ENCODE assay signal across 9 cellular contexts in the genomic region with DNA sequence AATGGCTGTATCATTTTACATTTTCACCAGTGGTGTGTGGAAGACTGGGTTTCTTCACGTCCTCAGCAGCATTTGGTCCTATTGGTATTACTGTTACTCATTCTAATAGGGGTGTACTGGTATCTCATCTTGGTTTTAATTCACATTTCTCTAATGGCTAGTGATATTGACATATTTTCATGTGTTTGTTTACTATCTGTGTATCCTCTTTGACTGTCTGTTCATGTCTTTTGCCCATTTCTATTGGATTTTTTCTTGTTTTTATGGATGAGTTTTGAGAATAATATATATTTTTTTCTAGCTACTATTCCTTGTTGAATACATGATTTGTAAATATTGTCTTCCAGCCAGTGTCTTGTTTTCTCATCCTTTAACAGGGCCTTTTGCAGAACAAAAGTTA. TPM values are rescaled to one million over a fixed set of nuclear protein-coding genes. Genes with fewer than 3 reads are reported as not detected.
"Had no signal": no experiment of that assay in that cellular context is flagged by ENCODE, and none has a peak within 500 bp of the region (broad histone marks: within the 10 kb centered on the region; RNA-seq: fewer than 3 reads in every experiment).

No MANE protein-coding gene starts in this region.

- DNase-seq: GDM1, GF-D8 had no signal

- FAIRE-seq: G401.6, GM12878, GM12891, GM12892, GM18507, GM19239 had no signal

- ATAC-seq: GM12878 had no signal

- H3K4me3 ChIP-seq: GM12878 had no signal

RNA-seq across cellular contexts. Expression of a gene that starts 13.8 kb away (rescaled TPM):
- total RNA-seq: G401, GM12878 had no signal

RNA-seq across cellular contexts. Expression of a gene that starts 14.2 kb away (rescaled TPM):
- total RNA-seq: G401, GM12878 had no signal
- polyA plus RNA-seq: GM12878 had no signal

RNA-seq across cellular contexts. Expression of a gene that starts 33.4 kb away (rescaled TPM):
- total RNA-seq: G401, GM12878 had no signal
- polyA plus RNA-seq: GM12878 had no signal

RNA-seq across cellular contexts. Expression of a gene that starts 37.2 kb away (rescaled TPM):
- total RNA-seq: G401, GM12878 had no signal
- polyA plus RNA-seq: GM12878 had no signal
